ENCODE assay signal across 9 cellular contexts in genomic region chr1:233102381-233102780, GRCh38.
"Had no signal": no experiment of that assay in that cellular context is flagged by ENCODE, and none has a peak within 500 bp of the region (broad histone marks: within the 10 kb centered on the region; RNA-seq: fewer than 3 reads in every experiment).

No MANE protein-coding gene starts in this region.

- DNase-seq: activated B cell treated with CpG ODN at 0.5 μM for 24 hours; activated CD4-positive, alpha-beta T cell treated with anti-CD3 and anti-CD28 coated beads, Interleukin-2, amount 10 ng/mL, durations not matched to agents 7 days and 5 days; activated naive CD4-positive, alpha-beta T cell treated with anti-CD3 and anti-CD28 coated beads, Interleukin-2, amount 50 U/mL, for 16 hours; activated T-cell treated with anti-CD3 and anti-CD28 coated beads for 4 hours; body of pancreas; endodermal cell; psoas muscle; right lobe of liver; stimulated activated naive B cell treated with anti-CD40 and anti-IgM and Interleukin-4, amounts not matched to agents 10 μg/mL and 1 μg/mL and 100 μg/mL, for 72 hours had no signal
